In the genomic region with DNA sequence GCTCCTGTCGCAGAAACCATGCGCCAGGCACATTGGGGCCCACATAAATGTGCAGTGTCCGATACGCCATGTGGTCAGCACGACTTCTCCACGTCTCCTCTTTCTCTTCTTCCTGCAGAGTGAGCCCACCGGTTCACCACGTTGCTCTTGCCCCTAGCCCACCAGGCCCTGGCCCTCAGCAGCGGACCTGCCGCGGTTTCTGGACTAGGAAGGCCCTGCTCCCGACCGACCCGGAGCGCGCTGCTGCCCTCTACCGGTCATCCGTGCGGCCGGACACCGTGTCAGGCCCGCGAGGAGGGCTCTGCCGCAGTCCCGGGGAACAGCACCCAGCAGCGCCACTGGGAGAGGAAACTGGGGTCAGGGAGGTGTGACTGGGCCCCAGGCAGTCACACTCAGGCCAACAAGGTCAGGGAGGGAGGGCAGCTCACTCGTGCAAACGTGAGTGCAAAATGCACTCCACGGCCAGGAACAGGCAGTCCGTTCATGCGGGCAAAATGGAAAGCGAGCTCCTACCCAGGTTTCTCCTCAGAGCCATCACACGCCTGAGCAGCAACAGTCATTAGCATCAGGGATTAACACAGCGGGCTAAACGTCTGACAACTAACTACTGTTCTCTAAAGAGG, we compare ENCODE assay signal across 8 cellular contexts. TPM values are rescaled to one million over a fixed set of nuclear protein-coding genes. Genes with fewer than 3 reads are reported as not detected.
A peak's percentile ranks its signal among the peaks of the same experiment; 100 is the strongest.
DNase-seq lines count a peak whose midpoint lies in the region; ATAC-seq lines count a peak whose summit lies in the region.

No MANE protein-coding gene starts in this region.

- ATAC-seq in GM18867 (IDR thresholded peaks at IDR 0.05; ENCODE audit: unreplicated experiment): peak; percentile 63
- peak; percentile 70 for ATAC-seq in effector memory CD8-positive, alpha-beta T cell (replicated peaks)

- no peaks in the 10 kb centered on the region for H3K36me3 Mint-ChIP-seq in activated CD4-positive, alpha-beta memory T cell treated with anti-CD3 and anti-CD28 coated beads, Interleukin-2, amount 10 ng/mL, durations not matched to agents 7 days and 5 days (ENCODE audit: low read depth)
- no peaks in the 10 kb centered on the region for H3K36me3 Mint-ChIP-seq in effector memory CD8-positive, alpha-beta T cell (ENCODE audit: insufficient read depth)

- no peaks in the 10 kb centered on the region for H3K9me3 Mint-ChIP-seq in activated CD4-positive, alpha-beta memory T cell treated with anti-CD3 and anti-CD28 coated beads, Interleukin-2, amount 10 ng/mL, durations not matched to agents 7 days and 5 days
- no peaks in the 10 kb centered on the region for H3K9me3 Mint-ChIP-seq in effector memory CD8-positive, alpha-beta T cell

- H3K9me3 ChIP-seq in HUES48 (ENCODE audit: control insufficient read depth, insufficient read depth, low read length): no peaks in the 10 kb centered on the region

- peak; percentile 54 for DNase-seq in activated CD4-positive, alpha-beta memory T cell treated with anti-CD3 and anti-CD28 coated beads, Interleukin-2, amount 10 ng/mL, durations not matched to agents 7 days and 5 days
- peak; percentile 53 to 61 (median 60) for DNase-seq in effector memory CD8-positive, alpha-beta T cell
- DNase-seq in midbrain (lab: John Stamatoyannopoulos, UW) (peak; percentile 52), DMS153 (lab: John Stamatoyannopoulos, UW) (no peak), HT-29 (ENCODE audit: low spot score) (no peak)
- DNase-seq in stimulated activated CD8-positive, alpha-beta memory T cell treated with anti-CD3 and anti-CD28 coated beads, Interleukin-4, amount 100 ng/mL, for 48 hours: peak; percentile 86

- no peak overlapping the region for H3K27ac Mint-ChIP-seq in activated CD4-positive, alpha-beta memory T cell treated with anti-CD3 and anti-CD28 coated beads, Interleukin-2, amount 10 ng/mL, durations not matched to agents 7 days and 5 days
- no peak overlapping the region for H3K27ac Mint-ChIP-seq in effector memory CD8-positive, alpha-beta T cell

- peaks cover 6% of the 10 kb centered on the region for H3K4me1 Mint-ChIP-seq in activated CD4-positive, alpha-beta memory T cell treated with anti-CD3 and anti-CD28 coated beads, Interleukin-2, amount 10 ng/mL, durations not matched to agents 7 days and 5 days
- peaks cover 8 to 11% of the 10 kb centered on the region in 2 donors for H3K4me1 Mint-ChIP-seq in effector memory CD8-positive, alpha-beta T cell (ENCODE audit: low read depth in 2 of 2)

- no peak overlapping the region for H3K4me3 Mint-ChIP-seq in activated CD4-positive, alpha-beta memory T cell treated with anti-CD3 and anti-CD28 coated beads, Interleukin-2, amount 10 ng/mL, durations not matched to agents 7 days and 5 days
- H3K4me3 Mint-ChIP-seq in effector memory CD8-positive, alpha-beta T cell: peak overlapping the region; percentile 38 to 46

- no peaks in the 10 kb centered on the region for H3K36me3 ChIP-seq in HUES48 (ENCODE audit: control insufficient read depth, insufficient read depth, low read length)

- no peak overlapping the region for H3K9ac ChIP-seq in HUES48 (ENCODE audit: low read depth, low read length)

- POLR2A ChIA-PET in activated CD4-positive, alpha-beta memory T cell treated with anti-CD3 and anti-CD28 coated beads, Interleukin-2, amount 10 ng/mL, durations not matched to agents 7 days and 5 days (lab: Charles Lee): no interaction called here

- H3K27me3 Mint-ChIP-seq in activated CD4-positive, alpha-beta memory T cell treated with anti-CD3 and anti-CD28 coated beads, Interleukin-2, amount 10 ng/mL, durations not matched to agents 7 days and 5 days: peaks cover 29% of the 10 kb centered on the region
- peaks cover 26 to 37% of the 10 kb centered on the region in 2 donors for H3K27me3 Mint-ChIP-seq in effector memory CD8-positive, alpha-beta T cell

- CTCF ChIA-PET in activated CD4-positive, alpha-beta memory T cell treated with anti-CD3 and anti-CD28 coated beads, Interleukin-2, amount 10 ng/mL, durations not matched to agents 7 days and 5 days (lab: Charles Lee): interaction anchor here (1.0 to 2.0 kb wide), 6 partner anchors 8 to 663 kb away, joined by 3 to 6 read pairs (median 4); no protein-coding TSS in a partner anchor

- H3K27ac ChIP-seq in HUES48 (ENCODE audit: low read depth, low read length): no peak overlapping the region

- peak overlapping the region; percentile 49; the same call in 1 of the 2 replicates for H3K4me3 ChIP-seq in HUES48 (ENCODE audit: low read depth, low read length)

- peaks cover 41% of the 10 kb centered on the region for H3K27me3 ChIP-seq in HUES48 (ENCODE audit: control insufficient read depth, insufficient read depth, low read length)

- peaks cover 20% of the 10 kb centered on the region for H3K4me1 ChIP-seq in HUES48 (ENCODE audit: control insufficient read depth, insufficient read depth, low read length)

RNA-seq across cellular contexts. Expression of a gene that starts 13.7 kb away (rescaled TPM):
- total RNA-seq in activated CD4-positive, alpha-beta memory T cell treated with anti-CD3 and anti-CD28 coated beads, Interleukin-2, amount 10 ng/mL, durations not matched to agents 7 days and 5 days: under 1 TPM; 0.15 to 0.23 TPM
- 0.08 and 0.38 TPM in 2 replicates for total RNA-seq in HT-29 (2014; rRNA removed; shearing (Covaris generic))

Comparison
In these comparisons a context has a peak if more than half of its experiments do, and no peak if none do; other contexts are left out.
1. DNase-seq: peak in activated CD4-positive, alpha-beta memory T cell treated with anti-CD3 and anti-CD28 coated beads, Interleukin-2, amount 10 ng/mL, durations not matched to agents 7 days and 5 days (single experiment), effector memory CD8-positive, alpha-beta T cell (3 of 3), midbrain (single experiment) and stimulated activated CD8-positive, alpha-beta memory T cell treated with anti-CD3 and anti-CD28 coated beads, Interleukin-4, amount 100 ng/mL, for 48 hours (single experiment); none in DMS153 (single experiment) and HT-29 (single experiment).